Comparison of ENCODE assay signal across 25 cellular contexts in the genomic region with DNA sequence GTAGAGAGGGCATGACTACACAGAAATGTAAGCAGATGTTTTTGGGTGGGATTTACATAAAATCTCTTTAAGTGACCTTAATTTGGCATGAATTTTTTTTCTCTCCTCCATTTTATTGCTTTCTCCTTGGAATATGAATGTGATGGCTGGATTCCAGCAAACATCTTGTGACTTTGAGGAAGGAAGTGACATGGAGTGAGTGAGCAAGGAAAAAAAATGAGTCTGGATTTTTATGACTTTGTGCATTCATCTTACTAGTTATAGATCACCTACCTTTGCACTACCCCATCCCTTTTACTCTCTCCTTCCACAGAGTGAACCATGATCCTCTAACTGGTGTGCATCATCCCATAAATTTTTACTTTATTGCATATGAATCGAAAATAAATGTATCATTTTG.
"Had no signal": no experiment of that assay in that cellular context is flagged by ENCODE, and none has a peak within 500 bp of the region (broad histone marks: within the 10 kb centered on the region; RNA-seq: fewer than 3 reads in every experiment).

No MANE protein-coding gene starts in this region.

- H3K4me3 ChIP-seq: cardiac muscle cell, Peyer's patch had no signal

- H3K27ac ChIP-seq: cardiac muscle cell, Peyer's patch had no signal

- H3K4me1 ChIP-seq: Peyer's patch had no signal

- FAIRE-seq: astrocyte, TTC549 had no signal

- H3K27me3 ChIP-seq: cardiac muscle cell, Peyer's patch had no signal

- H3K9me3 ChIP-seq: Peyer's patch had no signal

- ATAC-seq: activated T-helper 17 cell treated with anti-CD3 and anti-CD28 coated beads, Interleukin-2, amount 50 U/mL, for 72 hours; T-helper 17 cell had no signal

- DNase-seq: activated CD4-positive, alpha-beta memory T cell treated with anti-CD3 and anti-CD28 coated beads for 36 hours; activated CD4-positive, alpha-beta T cell treated with anti-CD3 and anti-CD28 coated beads, Interleukin-2, amount 10 ng/mL, durations not matched to agents 7 days and 5 days; activated CD4-positive, CD25-positive, alpha-beta regulatory T cell; activated gamma-delta T cell; activated naive CD4-positive, alpha-beta T cell treated with anti-CD3 and anti-CD28 coated beads for 36 hours; activated T-cell treated with anti-CD3 and anti-CD28 coated beads for 4 hours; activated T-cell treated with anti-CD3 and anti-CD28 coated beads, Interleukin-2, amount 50 U/mL, for 48 hours; amygdala; MM.1S; NCI-H1105 treated with DMSO at 0.1 percent for 48 hours; NCI-H1436 treated with DMSO at 0.1 percent for 48 hours; NCI-H187; NCI-H2081; NCI-H510A treated with DMSO at 0.1 percent for 48 hours; NCI-H69; NK-92 treated with Interleukin-12 subunit alpha and Interleukin-12 subunit beta, amount 100 ng/mL, for 24 hours; OCI-M1; Peyer's patch; SHP77 treated with DMSO at 0.1 percent for 48 hours; T-helper 17 cell; T1000 had no signal

- H3K36me3 ChIP-seq: cardiac muscle cell, Peyer's patch had no signal
